In genomic region chr15:52247481-52247880, GRCh38 we compare ENCODE assay signal across 19 cellular contexts. TPM values are rescaled to one million over a fixed set of nuclear protein-coding genes. Genes with fewer than 3 reads are reported as not detected.
"Had no signal": no experiment of that assay in that cellular context is flagged by ENCODE, and none has a peak within 500 bp of the region (broad histone marks: within the 10 kb centered on the region; RNA-seq: fewer than 3 reads in every experiment).

No MANE protein-coding gene starts in this region.

- DNase-seq: activated CD4-positive, alpha-beta T cell treated with anti-CD3 and anti-CD28 coated beads for 4 hours; activated CD4-positive, alpha-beta T cell treated with anti-CD3 and anti-CD28 coated beads, Interleukin-2, amount 50 U/mL, for 48 hours; activated CD4-positive, CD25-positive, alpha-beta regulatory T cell; activated CD8-positive, alpha-beta memory T cell treated with anti-CD3 and anti-CD28 coated beads, Interleukin-2, amount 50 U/mL, for 48 hours; activated naive CD4-positive, alpha-beta T cell treated with anti-CD3 and anti-CD28 coated beads for 36 hours; activated naive CD8-positive, alpha-beta T cell treated with anti-CD3 and anti-CD28 coated beads, Interleukin-2, amount 10 ng/mL, durations not matched to agents 7 days and 5 days; activated T-cell treated with anti-CD3 and anti-CD28 coated beads, Interleukin-2, amount 50 U/mL, for 4 hours; amniotic stem cell; colonic mucosa; heart right ventricle; kidney; lower lobe of right lung; naive thymus-derived CD8-positive, alpha-beta T cell; small intestine; stimulated activated CD4-positive, alpha-beta T cell treated with anti-CD3 and anti-CD28 coated beads, Interleukin-2, amount 100 ng/mL, for 24 hours; stimulated activated naive B cell treated with anti-CD40 and anti-IgM and Interleukin-4, amounts not matched to agents 10 μg/mL and 1 μg/mL and 100 μg/mL, for 72 hours; upper lobe of right lung had no signal

- H3K4me1 ChIP-seq: colonic mucosa had no signal

- ATAC-seq: activated T-cell treated with anti-CD3 and anti-CD28 coated beads, Interleukin-2, amount 50 U/mL, for 4 hours; naive thymus-derived CD8-positive, alpha-beta T cell; stimulated activated naive B cell treated with anti-CD40 and anti-IgM and Interleukin-4, amounts not matched to agents 10 μg/mL and 1 μg/mL and 100 μg/mL, for 72 hours had no signal

- H3K4me3 Mint-ChIP-seq: activated naive CD4-positive, alpha-beta T cell treated with anti-CD3 and anti-CD28 coated beads for 36 hours; activated naive CD8-positive, alpha-beta T cell treated with anti-CD3 and anti-CD28 coated beads, Interleukin-2, amount 10 ng/mL, durations not matched to agents 7 days and 5 days; activated T-cell treated with anti-CD3 and anti-CD28 coated beads, Interleukin-2, amount 50 U/mL, for 4 hours; naive thymus-derived CD8-positive, alpha-beta T cell; stimulated activated naive B cell treated with anti-CD40 and anti-IgM and Interleukin-4, amounts not matched to agents 10 μg/mL and 1 μg/mL and 100 μg/mL, for 72 hours had no signal

- H3K36me3 Mint-ChIP-seq: activated naive CD8-positive, alpha-beta T cell treated with anti-CD3 and anti-CD28 coated beads, Interleukin-2, amount 10 ng/mL, durations not matched to agents 7 days and 5 days; naive thymus-derived CD8-positive, alpha-beta T cell; stimulated activated naive B cell treated with anti-CD40 and anti-IgM and Interleukin-4, amounts not matched to agents 10 μg/mL and 1 μg/mL and 100 μg/mL, for 72 hours had no signal

- H3K9me3 ChIP-seq: colonic mucosa, heart right ventricle, lower lobe of right lung, upper lobe of right lung had no signal

- H3K4me3 ChIP-seq: colonic mucosa, heart right ventricle, lower lobe of right lung, upper lobe of right lung had no signal

- H3K27ac Mint-ChIP-seq: activated naive CD4-positive, alpha-beta T cell treated with anti-CD3 and anti-CD28 coated beads for 36 hours; activated naive CD8-positive, alpha-beta T cell treated with anti-CD3 and anti-CD28 coated beads, Interleukin-2, amount 10 ng/mL, durations not matched to agents 7 days and 5 days; stimulated activated naive B cell treated with anti-CD40 and anti-IgM and Interleukin-4, amounts not matched to agents 10 μg/mL and 1 μg/mL and 100 μg/mL, for 72 hours had no signal

- H3K27me3 ChIP-seq: colonic mucosa, heart right ventricle, upper lobe of right lung had no signal

- H3K27me3 Mint-ChIP-seq: stimulated activated naive B cell treated with anti-CD40 and anti-IgM and Interleukin-4, amounts not matched to agents 10 μg/mL and 1 μg/mL and 100 μg/mL, for 72 hours had no signal

- H3K27ac ChIP-seq: colonic mucosa, epithelial cell of prostate, heart right ventricle, lower lobe of right lung, upper lobe of right lung had no signal

- H3K9me3 Mint-ChIP-seq: activated naive CD4-positive, alpha-beta T cell treated with anti-CD3 and anti-CD28 coated beads for 36 hours; activated naive CD8-positive, alpha-beta T cell treated with anti-CD3 and anti-CD28 coated beads, Interleukin-2, amount 10 ng/mL, durations not matched to agents 7 days and 5 days; activated T-cell treated with anti-CD3 and anti-CD28 coated beads, Interleukin-2, amount 50 U/mL, for 4 hours; naive thymus-derived CD8-positive, alpha-beta T cell; stimulated activated naive B cell treated with anti-CD40 and anti-IgM and Interleukin-4, amounts not matched to agents 10 μg/mL and 1 μg/mL and 100 μg/mL, for 72 hours had no signal

- H3K36me3 ChIP-seq: colonic mucosa had no signal

RNA-seq across cellular contexts. Expression of gene MYO5C, which starts 48.1 kb away (rescaled TPM):
- total RNA-seq: fibroblast of villous mesenchyme had no signal
